Comparison of ENCODE assay signal across 9 cellular contexts in genomic region chr6:142884214-142885035, GRCh38.
DNase-seq lines count a peak whose midpoint lies in the region; ATAC-seq and TF ChIP-seq lines count a peak whose summit lies in the region.
"Had no signal": no experiment of that assay in that cellular context is flagged by ENCODE, and none has a peak within 500 bp of the region (broad histone marks: within the 10 kb centered on the region; RNA-seq: fewer than 3 reads in every experiment).

No MANE protein-coding gene starts in this region.

- H3K9me3 Mint-ChIP-seq in central memory CD8-positive, alpha-beta T cell, result no peaks in the 10 kb centered on the region
- H3K9me3 Mint-ChIP-seq in naive thymus-derived CD4-positive, alpha-beta T cell, result no peaks in the 10 kb centered on the region
- H3K9me3 Mint-ChIP-seq: dendritic cell treated with granulocyte-macrophage colony-stimulating factor and Interleukin-4, amounts not matched to agents 40 ng/mL and 50 ng/mL, for 4 days had no signal

- ATAC-seq in central memory CD8-positive, alpha-beta T cell (replicated peaks; ENCODE audit: extremely low read depth, poor library complexity, severe bottlenecking), result no peak
- ATAC-seq in naive thymus-derived CD4-positive, alpha-beta T cell, result no peak
- no peak for ATAC-seq in HG03432 (IDR thresholded peaks at IDR 0.05; ENCODE audit: unreplicated experiment)

- POLR2A ChIA-PET in naive thymus-derived CD4-positive, alpha-beta T cell (lab: Charles Lee), result interaction anchor here (0.6 to 7.4 kb wide), 19 partner anchors 10 to 147 kb away, joined by 3 to 96 read pairs (median 6); partner anchors contain the start of gene HIVEP2

- intact Hi-C loops in naive thymus-derived CD4-positive, alpha-beta T cell (cut with micrococcal nuclease), result loop anchor here (1.0 to 10.0 kb wide), 20 partner anchors 10 to 740 kb away; partner anchors contain the start of genes NMBR (in 1 of the 2) and VTA1 (in 1 of the 2)

- no peak for TF ChIP-seq CTCF in AG10803 (conservative IDR thresholded peaks at IDR 0.05; ENCODE audit: low read length)

- H3K36me3 Mint-ChIP-seq in central memory CD8-positive, alpha-beta T cell (ENCODE audit: insufficient read depth), result peaks cover 9% of the 10 kb centered on the region
- H3K36me3 Mint-ChIP-seq in naive thymus-derived CD4-positive, alpha-beta T cell, result peaks cover 10 to 26% (median 20%) of the 10 kb centered on the region in 5 donors

- no peaks in the 10 kb centered on the region for H3K27me3 Mint-ChIP-seq in central memory CD8-positive, alpha-beta T cell
- H3K27me3 Mint-ChIP-seq in naive thymus-derived CD4-positive, alpha-beta T cell, result no peaks in the 10 kb centered on the region

- peak overlapping the region; percentile 41; the same call in 1 of the 2 replicates for H3K27ac ChIP-seq in HUES64 (ENCODE audit: low read depth, low read length)
- peak overlapping the region; percentile 84 for H3K27ac ChIP-seq in naive thymus-derived CD4-positive, alpha-beta T cell (ENCODE audit: low read depth, low read length)

- peak overlapping the region; percentile 52; the same call in 1 of the 2 replicates for H3K4me3 ChIP-seq in AG10803 (ENCODE audit: low read length)
- peak overlapping the region; percentile 31 for H3K4me3 ChIP-seq in HUES64 (ENCODE audit: low read length)
- peak overlapping the region; percentile 44 for H3K4me3 ChIP-seq in naive thymus-derived CD4-positive, alpha-beta T cell (ENCODE audit: low read length)

- H3K9me3 ChIP-seq in HUES64 (ENCODE audit: insufficient read depth, low read depth, low read length), result no peaks in the 10 kb centered on the region
- no peaks in the 10 kb centered on the region for H3K9me3 ChIP-seq in naive thymus-derived CD4-positive, alpha-beta T cell (ENCODE audit: control insufficient read depth in 2 of 3, low read length in 3 of 3)

- 62% methylated on average over 7 of the region's 8 CpGs for WGBS in HUES64

- DNase-seq in AG10803 (ENCODE audit: low read depth) (no peak), amniotic stem cell (lab: John Stamatoyannopoulos, UW) (no peak), NCI-H2171 treated with DMSO at 0.1 percent for 48 hours (lab: John Stamatoyannopoulos, UW) (no peak), RKO (ENCODE audit: low spot score) (no peak)
- DNase-seq in central memory CD8-positive, alpha-beta T cell (ENCODE audit: low spot score in 2 of 2), result no peak
- DNase-seq in naive thymus-derived CD4-positive, alpha-beta T cell, result no peak

- peaks cover 43% of the 10 kb centered on the region for H3K4me1 ChIP-seq in HUES64 (ENCODE audit: insufficient read depth, low read length)
- peaks cover 52 to 63% of the 10 kb centered on the region in 2 donors for H3K4me1 ChIP-seq in naive thymus-derived CD4-positive, alpha-beta T cell (ENCODE audit: control insufficient read depth in 2 of 2, insufficient read depth in 2 of 2, low read length in 2 of 2)

- CTCF ChIA-PET in naive thymus-derived CD4-positive, alpha-beta T cell (lab: Charles Lee), result interaction anchor here (0.7 to 2.9 kb wide), 9 partner anchors 11 to 409 kb away, joined by 3 to 17 read pairs (median 5); no protein-coding TSS in a partner anchor

- H3K4me1 Mint-ChIP-seq in central memory CD8-positive, alpha-beta T cell, result peaks cover 69% of the 10 kb centered on the region
- peaks cover 52 to 99% (median 94%) of the 10 kb centered on the region in 7 donors for H3K4me1 Mint-ChIP-seq in naive thymus-derived CD4-positive, alpha-beta T cell

- H3K9ac ChIP-seq in HUES64 (ENCODE audit: low read depth, low read length), result peak overlapping the region; percentile 5; the same call in 1 of the 2 replicates

- H3K36me3 ChIP-seq in HUES64 (ENCODE audit: insufficient read depth, low read length), result no peaks in the 10 kb centered on the region
- no peaks in the 10 kb centered on the region for H3K36me3 ChIP-seq in naive thymus-derived CD4-positive, alpha-beta T cell (ENCODE audit: control insufficient read depth in 2 of 3, insufficient read depth in 3 of 3, low read length in 3 of 3)

- H3K27me3 ChIP-seq in HUES64 (ENCODE audit: insufficient read depth, low read length), result no peaks in the 10 kb centered on the region
- no peaks in the 10 kb centered on the region for H3K27me3 ChIP-seq in naive thymus-derived CD4-positive, alpha-beta T cell (ENCODE audit: control insufficient read depth in 2 of 2, insufficient read depth in 2 of 2, low read length in 2 of 2)

- peak overlapping the region; percentile 76 for H3K4me3 Mint-ChIP-seq in central memory CD8-positive, alpha-beta T cell
- H3K4me3 Mint-ChIP-seq in naive thymus-derived CD4-positive, alpha-beta T cell, result peak overlapping the region; percentile 78 to 98 (median 94)
- H3K4me3 Mint-ChIP-seq: dendritic cell treated with granulocyte-macrophage colony-stimulating factor and Interleukin-4, amounts not matched to agents 40 ng/mL and 50 ng/mL, for 4 days had no signal

- peak overlapping the region; percentile 90 for H3K27ac Mint-ChIP-seq in central memory CD8-positive, alpha-beta T cell (ENCODE audit: low read depth)
- H3K27ac Mint-ChIP-seq in naive thymus-derived CD4-positive, alpha-beta T cell, result peak overlapping the region; percentile 76 to 100 (median 99)
- H3K27ac Mint-ChIP-seq: dendritic cell treated with granulocyte-macrophage colony-stimulating factor and Interleukin-4, amounts not matched to agents 40 ng/mL and 50 ng/mL, for 4 days had no signal
